8 cellular contexts compared by ENCODE assay signal in the genomic region with DNA sequence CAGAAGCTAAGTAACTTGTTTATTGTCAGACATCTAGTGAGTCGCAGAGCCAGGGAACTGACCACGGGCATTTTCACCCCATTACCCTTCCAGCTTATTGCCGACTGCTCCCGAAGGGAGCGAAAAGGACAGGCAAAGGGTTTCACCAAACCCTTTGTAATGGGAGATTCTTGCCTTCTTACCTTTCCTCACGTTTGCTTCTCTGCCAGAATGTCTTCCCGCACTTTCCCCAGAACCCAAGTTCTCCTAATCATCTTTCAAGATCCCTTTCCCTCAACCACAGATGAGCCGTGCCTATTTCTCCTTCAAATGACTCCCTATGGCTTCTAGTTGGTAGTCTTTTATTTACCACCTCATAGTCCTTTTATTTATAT. TPM values are rescaled to one million over a fixed set of nuclear protein-coding genes. Genes with fewer than 3 reads are reported as not detected.
DNase-seq lines count a peak whose midpoint lies in the region; ATAC-seq, FAIRE-seq and TF ChIP-seq lines count a peak whose summit lies in the region.

No MANE protein-coding gene starts in this region.

- no peak for TF ChIP-seq POLR2A in HepG2 (IDR thresholded peaks at IDR 0.05; ENCODE audit: insufficient read depth in 1 of 2, low read depth in 2 of 2, low read length in 2 of 2)
- no peak for TF ChIP-seq POLR2A in tibial nerve (IDR thresholded peaks at IDR 0.05)

- FAIRE-seq in astrocyte (lab: Jason Lieb, UNC) (no peak), HepG2 (lab: Jason Lieb, UNC) (no peak)

- H3K27ac ChIP-seq in astrocyte (ENCODE audit: low read depth, low read length), result peak overlapping the region; percentile 95
- peak overlapping the region; percentile 83 for H3K27ac ChIP-seq in HepG2 (ENCODE audit: extremely low read length, insufficient read depth, low read length)
- peak overlapping the region; percentile 71 to 95 (median 90) for H3K27ac ChIP-seq in tibial nerve

- no peaks in the 10 kb centered on the region for H3K9me3 Mint-ChIP-seq in stimulated activated naive CD8-positive, alpha-beta T cell treated with anti-CD3 and anti-CD28 coated beads, Interleukin-15, Interleukin-2, amounts not matched to agents 100 ng/mL and 50 ng/mL, for 24 hours
- no peaks in the 10 kb centered on the region for H3K9me3 Mint-ChIP-seq in astrocyte (ENCODE audit: unreplicated experiment)

- 2% methylated on average over 8 of the region's 8 CpGs for WGBS in HepG2 (ENCODE audit: low lambda C conversion rate)
- WGBS in tibial nerve, 2 donors, result 0 to 1% methylated on average over 8 of the region's 8 CpGs

- TF ChIP-seq RAD21 in HepG2 (CRISPR knock-in tag; IDR thresholded peaks at IDR 0.05), result no peak

- peak overlapping the region; percentile 95 for H3K27ac Mint-ChIP-seq in stimulated activated naive CD8-positive, alpha-beta T cell treated with anti-CD3 and anti-CD28 coated beads, Interleukin-15, Interleukin-2, amounts not matched to agents 100 ng/mL and 50 ng/mL, for 24 hours
- peak overlapping the region; percentile 99 for H3K27ac Mint-ChIP-seq in astrocyte (ENCODE audit: unreplicated experiment)

- TF ChIP-seq CTCF in astrocyte (IDR thresholded peaks at IDR 0.05; ENCODE audit: insufficient read depth, low read depth, low read length), result no peak
- TF ChIP-seq CTCF in HepG2 (CRISPR knock-in tag; IDR thresholded peaks at IDR 0.05), result no peak
- TF ChIP-seq CTCF in tibial nerve (IDR thresholded peaks at IDR 0.05), result no peak

- peak overlapping the region; percentile 99 for H3K4me2 ChIP-seq in astrocyte (ENCODE audit: low read length)
- peak overlapping the region; percentile 80 for H3K4me2 ChIP-seq in HepG2 (ENCODE audit: low read depth, low read length)

- peaks cover 66% of the 10 kb centered on the region for H3K4me1 Mint-ChIP-seq in stimulated activated naive CD8-positive, alpha-beta T cell treated with anti-CD3 and anti-CD28 coated beads, Interleukin-15, Interleukin-2, amounts not matched to agents 100 ng/mL and 50 ng/mL, for 24 hours (ENCODE audit: low read depth)
- H3K4me1 Mint-ChIP-seq in astrocyte (ENCODE audit: low read depth, unreplicated experiment), result peaks cover 18% of the 10 kb centered on the region

- CTCF ChIA-PET in HepG2 (lab: Yijun Ruan, JAX; ENCODE audit: low intra/inter-chr PET ratio, low total read pairs), result no interaction called here

- ATAC-seq in stimulated activated naive CD8-positive, alpha-beta T cell treated with anti-CD3 and anti-CD28 coated beads, Interleukin-15, Interleukin-2, amounts not matched to agents 100 U/mL and 50 U/mL, for 24 hours, result no peak
- ATAC-seq in HepG2, result peak; percentile 5; the same call in 1 of the 3 replicates
- ATAC-seq in HG03342 (IDR thresholded peaks at IDR 0.05; ENCODE audit: unreplicated experiment), result no peak

- H3K27me3 Mint-ChIP-seq in stimulated activated naive CD8-positive, alpha-beta T cell treated with anti-CD3 and anti-CD28 coated beads, Interleukin-15, Interleukin-2, amounts not matched to agents 100 ng/mL and 50 ng/mL, for 24 hours, result no peaks in the 10 kb centered on the region
- no peaks in the 10 kb centered on the region for H3K27me3 Mint-ChIP-seq in astrocyte (ENCODE audit: low read depth, unreplicated experiment)

- H3K27me3 ChIP-seq in astrocyte (ENCODE audit: insufficient read depth, low read length) (no peaks in the 10 kb centered on the region), HepG2 (ENCODE audit: control insufficient read depth in 1 of 2, insufficient read depth in 2 of 2, low read length in 2 of 2) (no peaks in the 10 kb centered on the region; a peak in 1 of 5 replicates), tibial nerve (no peaks in the 10 kb centered on the region)

- H3K79me2 ChIP-seq in astrocyte (ENCODE audit: insufficient read depth, low read length) (peaks cover 83% of the 10 kb centered on the region), HepG2 (ENCODE audit: insufficient read depth, low read length) (peaks cover 60% of the 10 kb centered on the region)

- peak overlapping the region; percentile 99 for H3K9ac ChIP-seq in astrocyte (ENCODE audit: low read length)
- peak overlapping the region; percentile 98 for H3K9ac ChIP-seq in HepG2 (ENCODE audit: insufficient read depth, low read depth, low read length)

- no peak for TF ChIP-seq EP300 in HepG2 (IDR thresholded peaks at IDR 0.05; ENCODE audit: low read depth in 2 of 2, low read length in 2 of 2)
- TF ChIP-seq EP300 in HepG2 (CRISPR knock-in tag; IDR thresholded peaks at IDR 0.05; ENCODE audit: borderline replicate concordance), result no peak
- TF ChIP-seq EP300 in tibial nerve (IDR thresholded peaks at IDR 0.05), result no peak

- H3K9me3 ChIP-seq in astrocyte (ENCODE audit: insufficient read depth, low read depth, low read length), result no peaks in the 10 kb centered on the region
- no peaks in the 10 kb centered on the region for H3K9me3 ChIP-seq in HepG2 (ENCODE audit: low read length)
- no peaks in the 10 kb centered on the region for H3K9me3 ChIP-seq in tibial nerve

- TSS peak; percentile 75 for BruUV-seq in HepG2 (replicated peaks; lab: Mats Ljungman, UMichigan)

- H3K4me3 ChIP-seq in astrocyte (ENCODE audit: insufficient read depth, low read depth, low read length) (peak overlapping the region; percentile 100), HepG2 (replicated peaks in 1 of 3; ENCODE audit: insufficient read depth in 1 of 3, low read depth in 2 of 3, low read length in 3 of 3) (peak overlapping the region; percentile 79 to 90 (median 83)), tibial nerve (peak overlapping the region; percentile 95 to 100 (median 99))

- H3K36me3 ChIP-seq in astrocyte (ENCODE audit: insufficient read depth, low read length) (peaks cover 22% of the 10 kb centered on the region), HepG2 (replicated peaks in 1 of 2; ENCODE audit: control insufficient read depth in 1 of 2, insufficient read depth in 2 of 2, low read length in 2 of 2) (peaks cover 2 to 18% of the 10 kb centered on the region in 2 experiments; a peak in 4 of 5 replicates), tibial nerve (peaks cover 0 to 35% (median 0%) of the 10 kb centered on the region in 3 donors)

- peaks cover 11% of the 10 kb centered on the region for H3K4me1 ChIP-seq in astrocyte (ENCODE audit: insufficient read depth, low read length)
- peaks cover 25% of the 10 kb centered on the region for H3K4me1 ChIP-seq in HepG2 (ENCODE audit: insufficient read depth, low read length)
- H3K4me1 ChIP-seq in tibial nerve, result peaks cover 0 to 42% (median 24%) of the 10 kb centered on the region in 4 donors

- POLR2A ChIA-PET in HepG2 (lab: Yijun Ruan, JAX), result interaction anchor here (0.6 to 2.8 kb wide), 7 partner anchors 9 to 83 kb away, joined by 4 to 24 read pairs (median 5); partner anchors contain the start of genes AASDH, PAICS and PPAT

- in situ Hi-C loops in HepG2 (cut with HindIII; ENCODE audit: extremely low pct_ligation_motif_present, low pct_unique_long_range_greater_than_20kb), result no loop called here

- peak overlapping the region; percentile 97 for H3K4me3 Mint-ChIP-seq in stimulated activated naive CD8-positive, alpha-beta T cell treated with anti-CD3 and anti-CD28 coated beads, Interleukin-15, Interleukin-2, amounts not matched to agents 100 ng/mL and 50 ng/mL, for 24 hours
- H3K4me3 Mint-ChIP-seq in astrocyte (ENCODE audit: unreplicated experiment), result peak overlapping the region; percentile 97

- H3K36me3 Mint-ChIP-seq in stimulated activated naive CD8-positive, alpha-beta T cell treated with anti-CD3 and anti-CD28 coated beads, Interleukin-15, Interleukin-2, amounts not matched to agents 100 ng/mL and 50 ng/mL, for 24 hours (ENCODE audit: low read depth), result peaks cover 48% of the 10 kb centered on the region
- peaks cover 5% of the 10 kb centered on the region for H3K36me3 Mint-ChIP-seq in astrocyte (ENCODE audit: low read depth, unreplicated experiment)

- intact Hi-C loops in HepG2 (cut with micrococcal nuclease; ENCODE audit: unreplicated experiment), result loop anchor here (2.0 to 5.0 kb wide), 2 partner anchors 40 to 78 kb away; no protein-coding TSS in a partner anchor

- H4K20me1 ChIP-seq in astrocyte (ENCODE audit: insufficient read depth, low read length), result peaks cover 38% of the 10 kb centered on the region
- peaks cover 18% of the 10 kb centered on the region for H4K20me1 ChIP-seq in HepG2 (ENCODE audit: insufficient read depth, low read length)

- peak overlapping the region; percentile 90 for H2AFZ ChIP-seq in astrocyte (ENCODE audit: low read depth, low read length)
- H2AFZ ChIP-seq in HepG2 (ENCODE audit: low read length), result no peak overlapping the region

- no peak for DNase-seq in stimulated activated naive CD8-positive, alpha-beta T cell treated with anti-CD3 and anti-CD28 coated beads, Interleukin-15, Interleukin-2, amounts not matched to agents 100 U/mL and 50 U/mL, for 24 hours
- DNase-seq in astrocyte (ENCODE audit: low read depth) (no peak), HepG2 (ENCODE audit: low spot score) (no peak), tibial nerve (ENCODE audit: low spot score in 2 of 2) (no peak), NCI-H2171 (lab: John Stamatoyannopoulos, UW) (no peak), T1000 (lab: John Stamatoyannopoulos, UW) (no peak)

RNA-seq across cellular contexts. Expression of gene SRP72, which starts 0.5 kb away (rescaled TPM):
- total RNA-seq in astrocyte (142 and 145 TPM in 2 replicates), HepG2 (2016; rRNA removed; fragmentation: Illumina TruSeq; extraction: Trizol) (75.6 and 126 TPM in 2 replicates), tibial nerve (10 to 100 TPM; 37.7 to 66.6 (median 60.0) TPM)
- 13.0 and 14.5 TPM in 2 replicates for total RNA-seq in HepG2 (2016; cell fraction: cytosol; rRNA removed; fragmentation: Illumina TruSeq; extraction: Trizol; ENCODE audit: low read depth)
- total RNA-seq in HepG2 (2016; cell fraction: insoluble cytoplasmic fraction; rRNA removed; fragmentation: Illumina TruSeq; extraction: Trizol), result 74.7 and 123 TPM in 2 replicates
- 40.7 and 48.1 TPM in 2 replicates for total RNA-seq in HepG2 (2016; cell fraction: membrane; rRNA removed; fragmentation: Illumina TruSeq; extraction: Trizol)
- total RNA-seq in HepG2 (2016; cell fraction: nucleus; rRNA removed; fragmentation: Illumina TruSeq; extraction: Trizol), result 73.8 and 86.5 TPM in 2 replicates
- 46.1 and 64.9 TPM in 2 replicates for polyA plus RNA-seq in HepG2 (2011; rRNA removed)
- 34.7 and 51.4 TPM in 2 replicates for polyA plus RNA-seq in HepG2 (2011; cell fraction: cytosol; rRNA removed)
- polyA plus RNA-seq in HepG2 (2011; cell fraction: nucleus; rRNA removed), result 23.9 and 32.9 TPM in 2 replicates
- 58.2 and 72.9 TPM in 2 replicates for polyA plus RNA-seq in HepG2 (2012)
- 14.8 and 15.2 TPM in 2 replicates for polyA plus RNA-seq in HepG2 (2016; cell fraction: cytosol; fragmentation: Illumina TruSeq; extraction: Trizol; ENCODE audit: low read depth)
- polyA plus RNA-seq in HepG2 (2016; cell fraction: insoluble cytoplasmic fraction; fragmentation: Illumina TruSeq; extraction: Trizol; ENCODE audit: low read depth), result 105 and 107 TPM in 2 replicates
- 27.5 and 32.0 TPM in 2 replicates for polyA plus RNA-seq in HepG2 (2016; cell fraction: membrane; fragmentation: Illumina TruSeq; extraction: Trizol; ENCODE audit: low read depth)
- 63.6 and 67.8 TPM in 2 replicates for polyA plus RNA-seq in HepG2 (2016; cell fraction: nucleus; fragmentation: Illumina TruSeq; extraction: Trizol; ENCODE audit: insufficient read depth, low read depth)
- 54.7 and 55.6 TPM in 2 replicates for polyA minus RNA-seq in HepG2 (2011; rRNA and poly(A)+ RNA removed; ENCODE audit: low replicate concordance)
- polyA minus RNA-seq in HepG2 (2011; cell fraction: cytosol; rRNA and poly(A)+ RNA removed), result 125 and 129 TPM in 2 replicates
- 141 and 163 TPM in 2 replicates for polyA minus RNA-seq in HepG2 (2011; cell fraction: nucleus; rRNA and poly(A)+ RNA removed)

RNA-seq across cellular contexts. Expression of gene PAICS, which starts 30.8 kb away (rescaled TPM):
- 146 and 150 TPM in 2 replicates for total RNA-seq in astrocyte
- total RNA-seq in HepG2 (2016; rRNA removed; fragmentation: Illumina TruSeq; extraction: Trizol), result 249 and 453 TPM in 2 replicates
- total RNA-seq in HepG2 (2016; cell fraction: cytosol; rRNA removed; fragmentation: Illumina TruSeq; extraction: Trizol; ENCODE audit: low read depth), result 32.8 and 38.2 TPM in 2 replicates
- 251 and 440 TPM in 2 replicates for total RNA-seq in HepG2 (2016; cell fraction: insoluble cytoplasmic fraction; rRNA removed; fragmentation: Illumina TruSeq; extraction: Trizol)
- total RNA-seq in HepG2 (2016; cell fraction: membrane; rRNA removed; fragmentation: Illumina TruSeq; extraction: Trizol), result 86.3 and 100 TPM in 2 replicates
- total RNA-seq in HepG2 (2016; cell fraction: nucleus; rRNA removed; fragmentation: Illumina TruSeq; extraction: Trizol), result 120 and 133 TPM in 2 replicates
- 165 and 241 TPM in 2 replicates for polyA plus RNA-seq in HepG2 (2011; rRNA removed)
- polyA plus RNA-seq in HepG2 (2011; cell fraction: cytosol; rRNA removed), result 131 and 167 TPM in 2 replicates
- polyA plus RNA-seq in HepG2 (2011; cell fraction: nucleus; rRNA removed), result 70.5 and 75.1 TPM in 2 replicates
- polyA plus RNA-seq in HepG2 (2012), result 143 and 229 TPM in 2 replicates
- polyA plus RNA-seq in HepG2 (2016; cell fraction: cytosol; fragmentation: Illumina TruSeq; extraction: Trizol; ENCODE audit: low read depth), result 44.9 and 45.4 TPM in 2 replicates
- polyA plus RNA-seq in HepG2 (2016; cell fraction: insoluble cytoplasmic fraction; fragmentation: Illumina TruSeq; extraction: Trizol; ENCODE audit: low read depth), result 478 and 487 TPM in 2 replicates
- 72.6 and 81.2 TPM in 2 replicates for polyA plus RNA-seq in HepG2 (2016; cell fraction: membrane; fragmentation: Illumina TruSeq; extraction: Trizol; ENCODE audit: low read depth)
- 160 and 165 TPM in 2 replicates for polyA plus RNA-seq in HepG2 (2016; cell fraction: nucleus; fragmentation: Illumina TruSeq; extraction: Trizol; ENCODE audit: insufficient read depth, low read depth)
- 99.6 and 124 TPM in 2 replicates for polyA minus RNA-seq in HepG2 (2011; rRNA and poly(A)+ RNA removed; ENCODE audit: low replicate concordance)
- polyA minus RNA-seq in HepG2 (2011; cell fraction: cytosol; rRNA and poly(A)+ RNA removed), result 75.2 and 84.6 TPM in 2 replicates
- polyA minus RNA-seq in HepG2 (2011; cell fraction: nucleus; rRNA and poly(A)+ RNA removed), result 143 TPM in 2 replicates
- total RNA-seq in tibial nerve, result 10 to 100 TPM; 17.8 to 41.7 (median 22.9) TPM

RNA-seq across cellular contexts. Expression of gene PPAT, which starts 31.5 kb away (rescaled TPM):
- 42.2 and 47.1 TPM in 2 replicates for total RNA-seq in astrocyte
- 62.6 and 98.4 TPM in 2 replicates for total RNA-seq in HepG2 (2016; rRNA removed; fragmentation: Illumina TruSeq; extraction: Trizol)
- total RNA-seq in HepG2 (2016; cell fraction: cytosol; rRNA removed; fragmentation: Illumina TruSeq; extraction: Trizol; ENCODE audit: low read depth), result 5.3 and 7.1 TPM in 2 replicates
- 59.7 and 95.9 TPM in 2 replicates for total RNA-seq in HepG2 (2016; cell fraction: insoluble cytoplasmic fraction; rRNA removed; fragmentation: Illumina TruSeq; extraction: Trizol)
- 19.1 and 23.2 TPM in 2 replicates for total RNA-seq in HepG2 (2016; cell fraction: membrane; rRNA removed; fragmentation: Illumina TruSeq; extraction: Trizol)
- total RNA-seq in HepG2 (2016; cell fraction: nucleus; rRNA removed; fragmentation: Illumina TruSeq; extraction: Trizol), result 44.4 and 47.9 TPM in 2 replicates
- polyA plus RNA-seq in HepG2 (2011; rRNA removed), result 13.7 and 16.9 TPM in 2 replicates
- polyA plus RNA-seq in HepG2 (2011; cell fraction: cytosol; rRNA removed), result 6.9 and 9.4 TPM in 2 replicates
- 5.9 and 6.3 TPM in 2 replicates for polyA plus RNA-seq in HepG2 (2011; cell fraction: nucleus; rRNA removed)
- 21.9 and 23.3 TPM in 2 replicates for polyA plus RNA-seq in HepG2 (2012)
- 1.6 and 1.8 TPM in 2 replicates for polyA plus RNA-seq in HepG2 (2016; cell fraction: cytosol; fragmentation: Illumina TruSeq; extraction: Trizol; ENCODE audit: low read depth)
- 64.9 and 70.4 TPM in 2 replicates for polyA plus RNA-seq in HepG2 (2016; cell fraction: insoluble cytoplasmic fraction; fragmentation: Illumina TruSeq; extraction: Trizol; ENCODE audit: low read depth)
- polyA plus RNA-seq in HepG2 (2016; cell fraction: membrane; fragmentation: Illumina TruSeq; extraction: Trizol; ENCODE audit: low read depth), result 6.4 and 7.7 TPM in 2 replicates
- 39.8 and 45.4 TPM in 2 replicates for polyA plus RNA-seq in HepG2 (2016; cell fraction: nucleus; fragmentation: Illumina TruSeq; extraction: Trizol; ENCODE audit: insufficient read depth, low read depth)
- 16.1 and 21.7 TPM in 2 replicates for polyA minus RNA-seq in HepG2 (2011; rRNA and poly(A)+ RNA removed; ENCODE audit: low replicate concordance)
- 11.9 and 16.3 TPM in 2 replicates for polyA minus RNA-seq in HepG2 (2011; cell fraction: cytosol; rRNA and poly(A)+ RNA removed)
- polyA minus RNA-seq in HepG2 (2011; cell fraction: nucleus; rRNA and poly(A)+ RNA removed), result 25.0 and 29.1 TPM in 2 replicates
- total RNA-seq in tibial nerve, result 1 to 10 TPM; 2.2 to 7.8 (median 3.8) TPM

RNA-seq across cellular contexts. Expression of gene ARL9, which starts 38.7 kb away (rescaled TPM):
- total RNA-seq in astrocyte (0.73 and 1.2 TPM in 2 replicates), HepG2 (2016; rRNA removed; fragmentation: Illumina TruSeq; extraction: Trizol) (not detected in 2 replicates), tibial nerve (1 to 10 TPM in 1 of 4 donors, under 1 TPM in 2, not detected in 1; 0.60 to 1.5 (median 0.87) TPM)
- total RNA-seq in HepG2 (2016; cell fraction: cytosol; rRNA removed; fragmentation: Illumina TruSeq; extraction: Trizol; ENCODE audit: low read depth), result not detected in 2 replicates
- total RNA-seq in HepG2 (2016; cell fraction: insoluble cytoplasmic fraction; rRNA removed; fragmentation: Illumina TruSeq; extraction: Trizol), result 0.13 TPM in 1 of 2 replicates, not detected in the other
- not detected in 2 replicates for total RNA-seq in HepG2 (2016; cell fraction: membrane; rRNA removed; fragmentation: Illumina TruSeq; extraction: Trizol)
- not detected in 2 replicates for total RNA-seq in HepG2 (2016; cell fraction: nucleus; rRNA removed; fragmentation: Illumina TruSeq; extraction: Trizol)
- polyA plus RNA-seq in HepG2 (2011; rRNA removed), result not detected in 2 replicates
- polyA plus RNA-seq in HepG2 (2011; cell fraction: cytosol; rRNA removed), result not detected in 2 replicates
- not detected in 2 replicates for polyA plus RNA-seq in HepG2 (2011; cell fraction: nucleus; rRNA removed)
- not detected in 2 replicates for polyA plus RNA-seq in HepG2 (2012)
- not detected in 2 replicates for polyA plus RNA-seq in HepG2 (2016; cell fraction: cytosol; fragmentation: Illumina TruSeq; extraction: Trizol; ENCODE audit: low read depth)
- polyA plus RNA-seq in HepG2 (2016; cell fraction: insoluble cytoplasmic fraction; fragmentation: Illumina TruSeq; extraction: Trizol; ENCODE audit: low read depth), result not detected in 2 replicates
- not detected in 2 replicates for polyA plus RNA-seq in HepG2 (2016; cell fraction: membrane; fragmentation: Illumina TruSeq; extraction: Trizol; ENCODE audit: low read depth)
- polyA plus RNA-seq in HepG2 (2016; cell fraction: nucleus; fragmentation: Illumina TruSeq; extraction: Trizol; ENCODE audit: insufficient read depth, low read depth), result not detected in 2 replicates
- polyA minus RNA-seq in HepG2 (2011; rRNA and poly(A)+ RNA removed; ENCODE audit: low replicate concordance), result not detected in 2 replicates
- polyA minus RNA-seq in HepG2 (2011; cell fraction: cytosol; rRNA and poly(A)+ RNA removed), result not detected in 2 replicates
- polyA minus RNA-seq in HepG2 (2011; cell fraction: nucleus; rRNA and poly(A)+ RNA removed), result 0.37 TPM in 1 of 2 replicates, not detected in the other
